1 cellular context compared by ENCODE assay signal in genomic region chr13:98961204-98962105, GRCh38.
TF ChIP-seq lines count a peak whose summit lies in the region.

No MANE protein-coding gene starts in this region.

TF ChIP-seq in K562, 482 proteins besides CTCF, POLR2A, EP300 and RAD21 (continued from another document):
- TF ChIP-seq PCBP1 (IDR thresholded peaks at IDR 0.05; ENCODE audit: low read depth, low read length, poor library complexity, severe bottlenecking), result no peak
- no peak for TF ChIP-seq BACH1 (tag; IDR thresholded peaks at IDR 0.05)
- TF ChIP-seq PYGO2 (tag; IDR thresholded peaks at IDR 0.05), result no peak
- no peak for TF ChIP-seq TAF15 (IDR thresholded peaks at IDR 0.05; ENCODE audit: low read depth, low read length)
- no peak for TF ChIP-seq JUN (IDR thresholded peaks at IDR 0.05; ENCODE audit: borderline replicate concordance, low read depth, low read length)
- no peak for TF ChIP-seq JUN (CRISPR knock-in tag; IDR thresholded peaks at IDR 0.05; ENCODE audit: borderline replicate concordance)
- no peak for TF ChIP-seq HLTF (IDR thresholded peaks at IDR 0.05)
- no peak for TF ChIP-seq NR1H2 (CRISPR knock-in tag; IDR thresholded peaks at IDR 0.05)
- no peak for TF ChIP-seq CBFA2T2 (conservative IDR thresholded peaks at IDR 0.05)
- no peak for TF ChIP-seq ZNF639 (CRISPR knock-in tag; conservative IDR thresholded peaks at IDR 0.05 in 1 of 2, IDR thresholded peaks at IDR 0.05 in 1 of 2)
- no peak for TF ChIP-seq MLLT1 (IDR thresholded peaks at IDR 0.05)
- TF ChIP-seq FIP1L1 (IDR thresholded peaks at IDR 0.05; ENCODE audit: low read depth, low read length, poor library complexity, severe bottlenecking), result no peak
- no peak for TF ChIP-seq ETS2 (tag; IDR thresholded peaks at IDR 0.05; ENCODE audit: borderline replicate concordance, poor library complexity, severe bottlenecking)
